ENCODE assay signal across 7 cellular contexts in the genomic region with DNA sequence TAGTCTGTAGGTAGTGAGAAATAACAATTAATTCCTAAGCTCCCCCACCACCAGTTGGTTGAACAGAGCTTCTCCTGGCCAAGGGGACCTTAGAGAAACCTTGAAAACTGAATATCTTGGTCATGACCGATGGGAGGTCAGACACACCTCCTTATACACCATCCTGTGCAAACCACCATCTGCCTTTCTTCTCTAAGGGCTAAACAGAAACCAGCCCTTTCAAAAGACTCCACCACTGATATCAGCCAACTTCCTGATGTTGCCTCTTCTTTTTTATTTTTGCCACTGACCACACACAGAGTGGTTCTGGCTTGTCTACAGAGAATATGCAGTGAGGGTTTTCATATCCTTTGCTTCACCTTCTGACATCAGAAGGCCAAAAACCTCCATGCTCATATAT.
"Had no signal": no experiment of that assay in that cellular context is flagged by ENCODE, and none has a peak within 500 bp of the region (broad histone marks: within the 10 kb centered on the region; RNA-seq: fewer than 3 reads in every experiment).

No MANE protein-coding gene starts in this region.

- H3K4me2 ChIP-seq: GM23338 had no signal

- ATAC-seq: GM23338, HCT116, HepG2 had no signal

- DNase-seq: HFFc6, KBM-7 had no signal

- H3K36me3 ChIP-seq: HAP-1 had no signal

- H3K9me3 ChIP-seq: HAP-1 had no signal

- H3K27ac ChIP-seq: HL-60 had no signal

- H3K4me3 ChIP-seq: GM23338, HAP-1 had no signal

- H2AFZ ChIP-seq: GM23338 had no signal
